ENCODE assay signal across 1 cellular context in genomic region chr1:174191255-174191906, GRCh38.
TF ChIP-seq lines count a peak whose summit lies in the region.

No MANE protein-coding gene starts in this region.

TF ChIP-seq in IMR-90, 13 proteins besides CTCF, POLR2A, EP300 and RAD21 (continued from another document):
- TF ChIP-seq USF2 (IDR thresholded peaks at IDR 0.05; ENCODE audit: low read depth, low read length), result no peak
- TF ChIP-seq NFE2L2 (IDR thresholded peaks at IDR 0.05; ENCODE audit: low read depth, low read length), result no peak
- TF ChIP-seq CEBPB (IDR thresholded peaks at IDR 0.05; ENCODE audit: low read depth, low read length), result no peak
